8 cellular contexts compared by ENCODE assay signal in the genomic region with DNA sequence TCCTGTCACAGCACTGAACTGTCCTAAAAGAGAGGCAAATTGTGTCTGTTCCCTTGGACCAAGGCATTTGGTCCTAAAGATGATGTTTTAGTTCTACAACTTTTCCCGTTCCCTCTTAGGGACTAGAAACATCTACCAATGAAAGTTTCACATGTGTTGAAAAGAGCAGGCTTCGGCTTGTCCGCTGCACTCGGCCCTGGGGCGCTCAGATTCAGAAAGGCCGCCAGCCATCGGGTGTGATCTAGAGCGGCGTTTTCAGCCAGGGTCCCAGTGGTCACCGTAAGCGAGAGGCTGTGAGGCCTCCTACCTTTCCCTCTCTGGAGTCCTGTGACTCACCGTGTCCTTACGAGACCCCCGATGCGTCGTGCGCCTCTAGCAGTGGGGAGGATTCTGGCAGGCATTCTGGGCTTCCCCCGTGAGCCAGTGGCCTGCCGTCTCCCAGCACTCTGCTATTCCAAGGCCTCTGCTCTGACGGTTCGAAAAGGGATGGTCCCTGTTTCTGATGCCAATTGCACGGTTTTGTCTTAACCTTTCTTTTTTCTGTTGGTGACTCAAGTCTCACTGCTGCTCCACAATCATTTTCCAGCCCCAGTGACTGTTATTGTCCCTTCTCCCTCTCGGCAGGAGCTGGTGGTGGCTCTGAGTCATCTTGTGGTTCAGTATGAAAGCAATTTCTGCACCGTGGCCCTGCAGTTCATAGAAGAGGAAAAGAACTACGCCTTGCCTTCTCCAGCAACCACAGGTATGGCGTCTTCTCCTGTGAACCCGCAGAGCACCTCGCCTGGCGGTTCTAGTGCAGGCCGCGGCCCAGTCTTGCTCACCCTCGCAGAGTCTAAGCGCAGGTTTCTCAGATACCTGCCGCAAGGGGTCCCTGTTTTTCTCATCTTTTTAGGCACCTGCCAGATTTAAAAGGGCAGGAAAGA.
DNase-seq lines count a peak whose midpoint lies in the region; ATAC-seq, FAIRE-seq and TF ChIP-seq lines count a peak whose summit lies in the region.

No MANE protein-coding gene starts in this region.

- H3K4me1 Mint-ChIP-seq in astrocyte (ENCODE audit: low read depth, unreplicated experiment), result peaks cover 36% of the 10 kb centered on the region

- ATAC-seq in GM19025 (IDR thresholded peaks at IDR 0.05; ENCODE audit: low read depth, unreplicated experiment) (peak; percentile 44), HG03460 (IDR thresholded peaks at IDR 0.05; ENCODE audit: unreplicated experiment) (peak; percentile 31), lower lobe of right lung (peak; percentile 31 to 57)

- H2AFZ ChIP-seq in astrocyte (ENCODE audit: low read depth, low read length), result peak overlapping the region; percentile 7

- peaks cover 3% of the 10 kb centered on the region for H4K20me1 ChIP-seq in astrocyte (ENCODE audit: insufficient read depth, low read length)

- H3K9me3 Mint-ChIP-seq in astrocyte (ENCODE audit: unreplicated experiment), result no peaks in the 10 kb centered on the region

- peak overlapping the region; percentile 80 for H3K4me2 ChIP-seq in astrocyte (ENCODE audit: low read length)

- H3K4me3 ChIP-seq in astrocyte (ENCODE audit: insufficient read depth, low read depth, low read length) (peak overlapping the region; percentile 28), lower lobe of right lung (no peak overlapping the region)

- DNase-seq in T-helper 22 cell (ENCODE audit: low read depth) (peak; percentile 82), astrocyte (ENCODE audit: low read depth) (peak; percentile 98), lower lobe of right lung (peak; percentile 45), NCI-H1092 (lab: John Stamatoyannopoulos, UW) (no peak), ecto neural progenitor cell (ENCODE audit: low spot score) (no peak)
- peak; percentile 53 for DNase-seq in stimulated activated CD8-positive, alpha-beta memory T cell treated with anti-CD3 and anti-CD28 coated beads, Interleukin-15, amount 100 ng/mL, for 1 hour (ENCODE audit: low read depth)

- H3K4me1 ChIP-seq in astrocyte (ENCODE audit: insufficient read depth, low read length) (peaks cover 35% of the 10 kb centered on the region), lower lobe of right lung (no peaks in the 10 kb centered on the region)

- H3K9ac ChIP-seq in astrocyte (ENCODE audit: low read length), result peak overlapping the region; percentile 85

- H3K27me3 ChIP-seq in astrocyte (ENCODE audit: insufficient read depth, low read length) (no peaks in the 10 kb centered on the region), lower lobe of right lung (ENCODE audit: low read depth) (no peaks in the 10 kb centered on the region)

- peaks cover 10% of the 10 kb centered on the region for H3K36me3 Mint-ChIP-seq in astrocyte (ENCODE audit: low read depth, unreplicated experiment)

- H3K27ac ChIP-seq in astrocyte (ENCODE audit: low read depth, low read length) (peak overlapping the region; percentile 96), lower lobe of right lung (peak overlapping the region; percentile 51)

- TF ChIP-seq CTCF in astrocyte (IDR thresholded peaks at IDR 0.05; ENCODE audit: insufficient read depth, low read depth, low read length), result peak; percentile 4
- TF ChIP-seq CTCF in lower lobe of right lung (IDR thresholded peaks at IDR 0.05), result no peak

- intact Hi-C loops in lower lobe of right lung (cut with DNase I), result no loop called here

- no peaks in the 10 kb centered on the region for H3K9me3 ChIP-seq in astrocyte (ENCODE audit: insufficient read depth, low read depth, low read length)
- no peaks in the 10 kb centered on the region for H3K9me3 ChIP-seq in lower lobe of right lung

- no peaks in the 10 kb centered on the region for H3K27me3 Mint-ChIP-seq in astrocyte (ENCODE audit: low read depth, unreplicated experiment)

- H3K4me3 Mint-ChIP-seq in astrocyte (ENCODE audit: unreplicated experiment), result peak overlapping the region; percentile 9

- H3K79me2 ChIP-seq in astrocyte (ENCODE audit: insufficient read depth, low read length), result no peaks in the 10 kb centered on the region

- peak overlapping the region; percentile 97 for H3K27ac Mint-ChIP-seq in astrocyte (ENCODE audit: unreplicated experiment)

- peak; percentile 96 for FAIRE-seq in astrocyte (lab: Jason Lieb, UNC)

- H3K36me3 ChIP-seq in astrocyte (ENCODE audit: insufficient read depth, low read length) (peaks cover 4% of the 10 kb centered on the region), lower lobe of right lung (peaks cover 49% of the 10 kb centered on the region)

Comparison
In these comparisons a context has a peak if more than half of its experiments do, and no peak if none do; other contexts are left out.
1. DNase-seq: peak in T-helper 22 cell (single experiment), astrocyte (single experiment), lower lobe of right lung (single experiment) and stimulated activated CD8-positive, alpha-beta memory T cell treated with anti-CD3 and anti-CD28 coated beads, Interleukin-15, amount 100 ng/mL, for 1 hour (single experiment); none in NCI-H1092 (single experiment) and ecto neural progenitor cell (single experiment).
2. Peak in every context shown above with its lines, with median percentiles within 50 percentile points of each other: ATAC-seq.